In genomic region chr12:128820723-128821432, GRCh38 we compare ENCODE assay signal across 9 cellular contexts. TPM values are rescaled to one million over a fixed set of nuclear protein-coding genes. Genes with fewer than 3 reads are reported as not detected.
DNase-seq lines count a peak whose midpoint lies in the region; ATAC-seq and TF ChIP-seq lines count a peak whose summit lies in the region.
"Had no signal": no experiment of that assay in that cellular context is flagged by ENCODE, and none has a peak within 500 bp of the region (broad histone marks: within the 10 kb centered on the region; RNA-seq: fewer than 3 reads in every experiment).

No MANE protein-coding gene starts in this region.

- H3K9me3 Mint-ChIP-seq in effector memory CD8-positive, alpha-beta T cell, result no peaks in the 10 kb centered on the region
- H3K9me3 Mint-ChIP-seq in stimulated activated naive B cell treated with anti-CD40 and anti-IgM and Interleukin-4, amounts not matched to agents 10 μg/mL and 1 μg/mL and 100 μg/mL, for 72 hours, result peaks cover 0 to 3% of the 10 kb centered on the region in 2 donors

- no peaks in the 10 kb centered on the region for H3K9me2 ChIP-seq in PC-3 (replicated peaks; ENCODE audit: low read length)

- H3K4me1 Mint-ChIP-seq in effector memory CD8-positive, alpha-beta T cell (ENCODE audit: low read depth in 2 of 2), result peaks cover 45 to 46% of the 10 kb centered on the region in 2 donors
- peaks cover 46 to 72% of the 10 kb centered on the region in 2 donors for H3K4me1 Mint-ChIP-seq in stimulated activated naive B cell treated with anti-CD40 and anti-IgM and Interleukin-4, amounts not matched to agents 10 μg/mL and 1 μg/mL and 100 μg/mL, for 72 hours

- H3K79me2 ChIP-seq in PC-3 (ENCODE audit: low read length), result peaks cover 76% of the 10 kb centered on the region

- CTCF ChIA-PET in PC-3 (lab: Charles Lee), result no interaction called here

- peak overlapping the region; percentile 2 for H3K27ac ChIP-seq in KOPT-K1 (ENCODE audit: low read depth, low read length, poor library complexity, severe bottlenecking)
- no peak overlapping the region for H3K27ac ChIP-seq in PC-3 (ENCODE audit: low read length)
- H3K27ac ChIP-seq: SK-N-MC had no signal

- no peak overlapping the region for H2AFZ ChIP-seq in PC-3 (ENCODE audit: low read length)

- POLR2A ChIA-PET in PC-3 (lab: Charles Lee; ENCODE audit: unreplicated experiment), result no interaction called here

- no peak overlapping the region for H3K4me3 ChIP-seq in PC-3 (ENCODE audit: low read length)
- H3K4me3 ChIP-seq: SK-N-MC had no signal

- H3K27me3 Mint-ChIP-seq in effector memory CD8-positive, alpha-beta T cell, result no peaks in the 10 kb centered on the region
- no peaks in the 10 kb centered on the region for H3K27me3 Mint-ChIP-seq in stimulated activated naive B cell treated with anti-CD40 and anti-IgM and Interleukin-4, amounts not matched to agents 10 μg/mL and 1 μg/mL and 100 μg/mL, for 72 hours

- peak in 1 of 3 experiments; percentile 25 for DNase-seq in effector memory CD8-positive, alpha-beta T cell
- DNase-seq in stimulated activated naive B cell treated with anti-CD40 and anti-IgM and Interleukin-4, amounts not matched to agents 10 μg/mL and 1 μg/mL and 100 μg/mL, for 72 hours, result peak; percentile 62
- no peak for DNase-seq in PC-3
- no peak for DNase-seq in hepatic stellate cell (ENCODE audit: low spot score)

- no peaks in the 10 kb centered on the region for H3K9me3 ChIP-seq in KOPT-K1 (ENCODE audit: insufficient read depth, low read length, poor library complexity, severe bottlenecking)
- H3K9me3 ChIP-seq in PC-3 (ENCODE audit: low read length), result no peaks in the 10 kb centered on the region

- no TSS peak for BruUV-seq in PC-3 (replicated peaks; lab: Mats Ljungman, UMichigan)

- ATAC-seq in GM18517 (IDR thresholded peaks at IDR 0.05; ENCODE audit: unreplicated experiment) (peak; percentile 59), GM21528 (IDR thresholded peaks at IDR 0.05; ENCODE audit: low FRiP score, unreplicated experiment) (peak; percentile 59), PC-3 (no peak)
- peak; percentile 16 for ATAC-seq in effector memory CD8-positive, alpha-beta T cell (replicated peaks)
- peak; percentile 62 to 63 for ATAC-seq in stimulated activated naive B cell treated with anti-CD40 and anti-IgM and Interleukin-4, amounts not matched to agents 10 μg/mL and 1 μg/mL and 100 μg/mL, for 72 hours (replicated peaks)

- no peaks in the 10 kb centered on the region for H3K27me3 ChIP-seq in PC-3 (ENCODE audit: low read length)

- TF ChIP-seq CTCF in PC-3 (conservative IDR thresholded peaks at IDR 0.05; ENCODE audit: low read depth, low read length), result no peak

- intact Hi-C loops in PC-3 (cut with micrococcal nuclease), result no loop called here

- peaks cover 20% of the 10 kb centered on the region for H3K36me3 Mint-ChIP-seq in effector memory CD8-positive, alpha-beta T cell (ENCODE audit: insufficient read depth)
- peaks cover 33 to 46% of the 10 kb centered on the region in 2 donors for H3K36me3 Mint-ChIP-seq in stimulated activated naive B cell treated with anti-CD40 and anti-IgM and Interleukin-4, amounts not matched to agents 10 μg/mL and 1 μg/mL and 100 μg/mL, for 72 hours

- no peak overlapping the region for H3K9ac ChIP-seq in PC-3 (ENCODE audit: low read length)

- H3K4me2 ChIP-seq in PC-3 (ENCODE audit: low read length), result no peak overlapping the region

- peaks cover 20% of the 10 kb centered on the region for H4K20me1 ChIP-seq in PC-3 (ENCODE audit: low read length)

- peaks cover 32% of the 10 kb centered on the region for H3K36me3 ChIP-seq in KOPT-K1 (ENCODE audit: insufficient read depth, low read length)
- peaks cover 10% of the 10 kb centered on the region for H3K36me3 ChIP-seq in PC-3 (ENCODE audit: low read depth, low read length)

- peaks cover 12% of the 10 kb centered on the region for H3K4me1 ChIP-seq in PC-3 (ENCODE audit: insufficient read depth, low read length)

- H3F3A ChIP-seq in PC-3 (ENCODE audit: low read length, unreplicated experiment), result no peaks in the 10 kb centered on the region

- H3K27ac Mint-ChIP-seq in effector memory CD8-positive, alpha-beta T cell, result peak overlapping the region; percentile 83 to 89
- H3K27ac Mint-ChIP-seq in stimulated activated naive B cell treated with anti-CD40 and anti-IgM and Interleukin-4, amounts not matched to agents 10 μg/mL and 1 μg/mL and 100 μg/mL, for 72 hours, result peak overlapping the region; percentile 93

- H3K4me3 Mint-ChIP-seq in effector memory CD8-positive, alpha-beta T cell, result peak overlapping the region; percentile 83 to 86
- H3K4me3 Mint-ChIP-seq in stimulated activated naive B cell treated with anti-CD40 and anti-IgM and Interleukin-4, amounts not matched to agents 10 μg/mL and 1 μg/mL and 100 μg/mL, for 72 hours, result peak overlapping the region; percentile 83 to 84

RNA-seq across cellular contexts. Expression of gene SLC15A4, which starts 2.9 kb away (rescaled TPM):
- total RNA-seq in PC-3 (2014; rRNA removed), result 19.4 and 20.8 TPM in 2 replicates

RNA-seq across cellular contexts. Expression of gene GLT1D1, which starts 32.4 kb away (rescaled TPM):
- not detected in 2 replicates for total RNA-seq in PC-3 (2014; rRNA removed)
- total RNA-seq: glomerular endothelial cell had no signal
